Comparison of ENCODE assay signal across 8 cellular contexts in the genomic region with DNA sequence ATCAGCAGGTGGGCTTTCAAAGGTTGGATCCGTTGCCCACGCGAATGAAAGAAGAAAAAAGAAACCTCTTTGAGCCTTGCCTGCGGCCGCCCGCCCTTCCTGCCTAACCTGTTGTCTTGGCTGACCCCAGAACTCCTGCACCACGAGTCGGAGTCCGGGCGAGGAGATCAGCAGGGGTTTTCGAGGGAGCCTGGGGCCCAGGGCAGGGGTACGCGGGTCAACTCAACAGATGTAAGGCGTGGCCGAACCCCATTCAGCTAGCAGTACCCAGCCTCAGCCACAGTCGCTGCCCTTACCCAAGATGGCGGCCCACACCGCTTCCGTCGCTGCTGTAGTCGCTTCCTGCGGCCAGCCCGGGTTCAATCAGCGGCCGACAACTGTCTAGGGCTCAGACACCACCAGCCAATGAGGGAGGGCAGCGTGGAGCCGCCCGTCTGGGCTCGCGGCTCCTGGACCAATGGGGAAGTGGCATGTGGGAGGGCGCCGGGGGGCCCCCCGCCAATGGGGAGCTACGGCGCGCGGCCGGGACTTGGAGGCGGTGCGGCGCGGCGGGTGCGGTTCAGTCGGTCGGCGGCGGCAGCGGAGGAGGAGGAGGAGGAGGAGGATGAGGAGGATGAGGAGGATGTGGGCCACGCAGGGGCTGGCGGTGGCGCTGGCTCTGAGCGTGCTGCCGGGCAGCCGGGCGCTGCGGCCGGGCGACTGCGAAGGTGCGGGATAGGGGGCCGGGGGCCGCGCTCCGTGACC. TPM values are rescaled to one million over a fixed set of nuclear protein-coding genes. Genes with fewer than 3 reads are reported as not detected.
A peak's percentile ranks its signal among the peaks of the same experiment; 100 is the strongest.
DNase-seq lines count a peak whose midpoint lies in the region; ATAC-seq lines count a peak whose summit lies in the region.

TSS of gene MANF (plus strand) at position 562 of the 744 bp plus-strand sequence. CDS start at position 614, 52 bp downstream.

- peaks cover 23% of the 10 kb centered on the region for H3K36me3 Mint-ChIP-seq in natural killer cell treated with Interleukin-12 subunit alpha and Interleukin-12 subunit beta and Interleukin-15 and Interleukin-18, amount 100 ng/mL, for 72 hours

- H3K27me3 ChIP-seq in H7 (ENCODE audit: control insufficient read depth, insufficient read depth, low read length) = no peaks in the 10 kb centered on the region

- H3K4me3 ChIP-seq in H7 (ENCODE audit: insufficient read depth, low read depth, low read length) = peak within 1 kb of the TSS; percentile 92

- peaks cover 27% of the 10 kb centered on the region for H3K36me3 ChIP-seq in H7 (replicated peaks; ENCODE audit: control insufficient read depth, insufficient read depth, low read length)

- peak within 1 kb of the TSS; percentile 99 for H3K4me3 Mint-ChIP-seq in natural killer cell treated with Interleukin-12 subunit alpha and Interleukin-12 subunit beta and Interleukin-15 and Interleukin-18, amount 100 ng/mL, for 72 hours

- peak within 1 kb of the TSS; percentile 99 to 100 for H3K27ac Mint-ChIP-seq in natural killer cell treated with Interleukin-12 subunit alpha and Interleukin-12 subunit beta and Interleukin-15 and Interleukin-18, amount 100 ng/mL, for 72 hours

- DNase-seq in ELR (ENCODE audit: low read depth) = peak; percentile 96
- peak; percentile 100 for DNase-seq in H7
- DNase-seq in M059J (ENCODE audit: low read depth) = peak; percentile 95
- peak; percentile 94 to 97 for DNase-seq in SHP77 (lab: John Stamatoyannopoulos, UW)
- DNase-seq in activated effector memory CD4-positive, alpha-beta T cell treated with Interleukin-2 at 50 U/mL for 16 hours = peak; percentile 97
- DNase-seq in fibroblast of peridontal ligament (ENCODE audit: extremely low read depth) = peak; percentile 95
- DNase-seq in natural killer cell treated with Interleukin-12 subunit alpha and Interleukin-12 subunit beta and Interleukin-15 and Interleukin-18, amount 100 ng/mL, for 72 hours (ENCODE audit: low spot score) = peak; percentile 99
- DNase-seq in stimulated activated naive CD8-positive, alpha-beta T cell treated with anti-CD3 and anti-CD28 coated beads, Interleukin-15, Interleukin-2, amounts not matched to agents 100 U/mL and 50 U/mL, for 24 hours = peak; percentile 96

- H3K27me3 Mint-ChIP-seq in natural killer cell treated with Interleukin-12 subunit alpha and Interleukin-12 subunit beta and Interleukin-15 and Interleukin-18, amount 100 ng/mL, for 72 hours = no peaks in the 10 kb centered on the region

- no peaks in the 10 kb centered on the region for H3K9me3 Mint-ChIP-seq in natural killer cell treated with Interleukin-12 subunit alpha and Interleukin-12 subunit beta and Interleukin-15 and Interleukin-18, amount 100 ng/mL, for 72 hours

- peak; percentile 98 to 99 for ATAC-seq in natural killer cell treated with Interleukin-12 subunit alpha and Interleukin-12 subunit beta and Interleukin-15 and Interleukin-18, amount 100 ng/mL, for 72 hours
- peak; percentile 97 for ATAC-seq in stimulated activated naive CD8-positive, alpha-beta T cell treated with anti-CD3 and anti-CD28 coated beads, Interleukin-15, Interleukin-2, amounts not matched to agents 100 U/mL and 50 U/mL, for 24 hours

- H3K4me1 Mint-ChIP-seq in natural killer cell treated with Interleukin-12 subunit alpha and Interleukin-12 subunit beta and Interleukin-15 and Interleukin-18, amount 100 ng/mL, for 72 hours (ENCODE audit: low read depth in 2 of 2) = peaks cover 42 to 49% of the 10 kb centered on the region in 2 donors

RNA-seq across cellular contexts. Expression of gene MANF, which starts in this region (rescaled TPM):
- total RNA-seq in H7 (2014; rRNA removed; shearing (Covaris generic)) = 82.7 and 84.0 TPM in 2 replicates
- 190 and 279 TPM in 2 replicates for total RNA-seq in M059J (2014; rRNA removed; shearing (Covaris generic))
- total RNA-seq in natural killer cell treated with Interleukin-12 subunit alpha and Interleukin-12 subunit beta and Interleukin-15 and Interleukin-18, amount 100 ng/mL, for 72 hours = 100 to 1,000 TPM; 198 to 250 TPM

Comparison
In these comparisons a context has a peak if more than half of its experiments do, and no peak if none do; other contexts are left out.
1. Peak in every context shown above with its lines: DNase-seq, ATAC-seq and H3K4me3 ChIP-seq.